Comparison of ENCODE assay signal across 8 cellular contexts in the genomic region with DNA sequence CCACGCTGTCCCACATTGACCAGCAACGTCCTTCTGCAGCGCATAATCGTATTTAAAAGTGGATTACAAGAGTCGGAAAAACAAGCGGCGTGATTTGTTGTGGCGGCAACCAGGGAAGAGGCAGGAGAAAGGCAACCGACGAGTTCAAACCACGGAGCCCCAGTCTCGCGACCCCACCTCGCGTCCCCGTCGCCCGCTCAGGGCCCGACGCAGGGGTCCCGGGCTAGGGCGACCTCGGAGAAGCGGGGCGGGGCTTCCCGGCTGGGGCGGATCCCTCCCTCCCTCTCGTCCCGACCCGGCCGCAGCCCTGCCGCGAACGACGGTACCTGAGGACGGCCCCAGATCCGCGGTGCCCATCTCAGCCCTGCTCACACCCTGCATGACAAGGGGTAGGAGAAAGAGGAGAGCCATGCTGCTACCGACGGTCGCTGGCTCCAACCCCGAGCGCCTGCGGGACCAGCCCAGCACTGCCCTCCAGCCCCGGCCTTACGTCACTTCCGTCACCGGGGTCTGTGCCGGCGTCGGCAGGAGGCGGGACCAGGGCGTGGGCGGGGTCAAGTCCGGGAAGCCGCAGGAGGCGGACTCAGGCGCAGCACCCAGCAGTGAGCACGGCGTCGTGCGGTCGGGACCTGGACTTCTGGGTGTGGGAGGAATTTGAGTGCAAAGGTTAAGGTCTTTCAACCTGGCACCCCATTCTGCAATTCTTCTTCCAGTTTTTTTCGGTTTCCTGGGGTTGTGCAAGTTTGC. TPM values are rescaled to one million over a fixed set of nuclear protein-coding genes. Genes with fewer than 3 reads are reported as not detected.
DNase-seq lines count a peak whose midpoint lies in the region; ATAC-seq lines count a peak whose summit lies in the region.

A gene (minus strand): TSS at position 469 of the 747 bp plus-strand sequence. CDS start 58 bp downstream, at position 411.

- H3K4me3 Mint-ChIP-seq in dendritic cell treated with granulocyte-macrophage colony-stimulating factor and Interleukin-4, amounts not matched to agents 40 ng/mL and 50 ng/mL, for 4 days, result peak within 1 kb of the TSS; percentile 93

- peak within 1 kb of the TSS; percentile 100 for H3K27ac Mint-ChIP-seq in dendritic cell treated with granulocyte-macrophage colony-stimulating factor and Interleukin-4, amounts not matched to agents 40 ng/mL and 50 ng/mL, for 4 days

- DNase-seq in CD1c-positive myeloid dendritic cell (ENCODE audit: extremely low spot score), result peak; percentile 98
- peak; percentile 64 for DNase-seq in NCI-H82 treated with DMSO at 0.1 percent for 48 hours (lab: John Stamatoyannopoulos, UW; ENCODE audit: unreplicated experiment)
- peak; percentile 97 to 98 for DNase-seq in activated CD4-positive, alpha-beta T cell treated with anti-CD3 and anti-CD28 coated beads, Interleukin-2, amount 50 U/mL, for 48 hours
- peak; percentile 99 for DNase-seq in left lobe of liver (ENCODE audit: low spot score)
- DNase-seq in stimulated activated CD4-positive, alpha-beta T cell treated with anti-CD3 and anti-CD28 coated beads, Interleukin-2, amount 100 ng/mL, for 4 hours (ENCODE audit: low read depth), result peak; percentile 93

- H3K36me3 Mint-ChIP-seq in dendritic cell treated with granulocyte-macrophage colony-stimulating factor and Interleukin-4, amounts not matched to agents 40 ng/mL and 50 ng/mL, for 4 days (ENCODE audit: low read depth), result peaks cover 47% of the 10 kb centered on the region

- no peaks in the 10 kb centered on the region for H3K9me3 Mint-ChIP-seq in dendritic cell treated with granulocyte-macrophage colony-stimulating factor and Interleukin-4, amounts not matched to agents 40 ng/mL and 50 ng/mL, for 4 days

- peaks cover 66% of the 10 kb centered on the region for H3K4me1 Mint-ChIP-seq in dendritic cell treated with granulocyte-macrophage colony-stimulating factor and Interleukin-4, amounts not matched to agents 40 ng/mL and 50 ng/mL, for 4 days (ENCODE audit: low read depth)

- H3K27me3 Mint-ChIP-seq in dendritic cell treated with granulocyte-macrophage colony-stimulating factor and Interleukin-4, amounts not matched to agents 40 ng/mL and 50 ng/mL, for 4 days, result no peaks in the 10 kb centered on the region

- ATAC-seq in GM19438 (IDR thresholded peaks at IDR 0.05; ENCODE audit: low read depth, unreplicated experiment) (peak; percentile 86), HG03571 (IDR thresholded peaks at IDR 0.05; ENCODE audit: unreplicated experiment) (peak; percentile 86), left lobe of liver (peak; percentile 91)

- intact Hi-C loops in dendritic cell treated with granulocyte-macrophage colony-stimulating factor and Interleukin-4, amounts not matched to agents 40 ng/mL and 50 ng/mL, for 4 days (cut with micrococcal nuclease), result loop anchor here (1.0 to 5.0 kb wide), 3 partner anchors 16 to 95 kb away; no protein-coding TSS in a partner anchor

RNA-seq across cellular contexts. Expression of the gene that starts here (rescaled TPM):
- total RNA-seq in left lobe of liver, result 23.0 TPM

Comparison
In these comparisons a context has a peak if more than half of its experiments do, and no peak if none do; other contexts are left out.
1. Peak in every context shown above with its lines: DNase-seq and ATAC-seq.